9 cellular contexts compared by ENCODE assay signal in the genomic region with DNA sequence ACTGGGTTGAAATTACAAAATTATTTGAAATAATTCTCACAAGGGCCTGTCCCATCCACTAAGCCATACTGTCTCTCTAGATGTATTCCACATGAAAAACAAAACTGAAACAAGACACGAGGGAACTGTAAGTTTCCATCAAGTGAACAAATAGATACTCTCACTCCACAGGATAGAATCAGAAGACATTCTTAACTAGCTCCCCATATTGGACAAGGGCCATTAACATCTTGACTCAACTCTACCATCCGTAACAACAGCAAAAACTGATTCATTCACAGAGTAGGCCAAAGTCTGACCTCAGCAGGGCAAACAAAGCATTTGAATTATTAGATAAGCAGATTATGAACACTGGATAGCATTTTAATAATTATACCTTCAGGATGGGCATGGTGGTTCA. TPM values are rescaled to one million over a fixed set of nuclear protein-coding genes. Genes with fewer than 3 reads are reported as not detected.
DNase-seq lines count a peak whose midpoint lies in the region; ATAC-seq and TF ChIP-seq lines count a peak whose summit lies in the region.
"Had no signal": no experiment of that assay in that cellular context is flagged by ENCODE, and none has a peak within 500 bp of the region (broad histone marks: within the 10 kb centered on the region; RNA-seq: fewer than 3 reads in every experiment).

No MANE protein-coding gene starts in this region.

- H3K27ac ChIP-seq in CD8-positive, alpha-beta T cell (ENCODE audit: low read depth, low read length) = no peak overlapping the region
- peak overlapping the region; percentile 0; the same call in 1 of the 2 replicates for H3K27ac ChIP-seq in VCaP

- no peaks in the 10 kb centered on the region for H3K27me3 ChIP-seq in CD8-positive, alpha-beta T cell (ENCODE audit: insufficient read depth, low read length)
- H3K27me3 ChIP-seq: esophagus muscularis mucosa had no signal

- peaks cover 10% of the 10 kb centered on the region for H3K4me1 ChIP-seq in CD8-positive, alpha-beta T cell (ENCODE audit: insufficient read depth, low read length)

- CTCF ChIA-PET in CD8-positive, alpha-beta T cell (lab: Charles Lee) = interaction anchor here (0.8 kb wide), 1 partner anchor 270 kb away, joined by 3 read pairs; no protein-coding TSS in a partner anchor

- H3K27ac Mint-ChIP-seq in CD8-positive, alpha-beta T cell = peak overlapping the region; percentile 7

- POLR2A ChIA-PET in CD8-positive, alpha-beta T cell (lab: Charles Lee) = no interaction called here

- intact Hi-C loops in CD8-positive, alpha-beta T cell (cut with DNase I, micrococcal nuclease) = no loop called here

- TF ChIP-seq CTCF in CD8-positive, alpha-beta T cell (IDR thresholded peaks at IDR 0.05) = no peak
- TF ChIP-seq CTCF in VCaP (conservative IDR thresholded peaks at IDR 0.05) = no peak

- DNase-seq in CD8-positive, alpha-beta T cell = no peak
- DNase-seq in lung microvascular endothelial cell (ENCODE audit: low read depth in 2 of 2) (peak; percentile 43 to 86), NCI-H2107 treated with DMSO at 0.1 percent for 48 hours (lab: John Stamatoyannopoulos, UW; ENCODE audit: unreplicated experiment) (no peak), NCI-H2029 (lab: John Stamatoyannopoulos, UW) (no peak), DMS 273 (lab: John Stamatoyannopoulos, UW; ENCODE audit: unreplicated experiment) (no peak)
- DNase-seq in stimulated activated CD8-positive, alpha-beta memory T cell treated with anti-CD3 and anti-CD28 coated beads, Interleukin-4, amount 100 ng/mL, for 48 hours = no peak

- H3K4me1 Mint-ChIP-seq in CD8-positive, alpha-beta T cell (ENCODE audit: low read depth) = peaks cover 43% of the 10 kb centered on the region

- H3K36me3 Mint-ChIP-seq in CD8-positive, alpha-beta T cell = peaks cover 44% of the 10 kb centered on the region

- no peaks in the 10 kb centered on the region for H3K27me3 Mint-ChIP-seq in CD8-positive, alpha-beta T cell (ENCODE audit: low read depth)

- H3K36me3 ChIP-seq in CD8-positive, alpha-beta T cell (ENCODE audit: insufficient read depth, low read length) = no peaks in the 10 kb centered on the region

- H3K9me3 Mint-ChIP-seq in CD8-positive, alpha-beta T cell = no peaks in the 10 kb centered on the region

- H3K4me3 ChIP-seq in CD8-positive, alpha-beta T cell (ENCODE audit: low read depth, low read length) = no peak overlapping the region
- H3K4me3 ChIP-seq: esophagus muscularis mucosa had no signal

- H3K9me3 ChIP-seq in CD8-positive, alpha-beta T cell (ENCODE audit: low read length) = no peaks in the 10 kb centered on the region
- H3K9me3 ChIP-seq: esophagus muscularis mucosa had no signal

- no peak overlapping the region for H3K4me3 Mint-ChIP-seq in CD8-positive, alpha-beta T cell

- no peak for ATAC-seq in CD8-positive, alpha-beta T cell
- peak; percentile 57 for ATAC-seq in GM21515 (IDR thresholded peaks at IDR 0.05; ENCODE audit: unreplicated experiment)

RNA-seq across cellular contexts. Expression of a gene that starts 29.1 kb away (rescaled TPM):
- total RNA-seq in CD8-positive, alpha-beta T cell = 10 to 100 TPM; 53.7 to 63.6 TPM
- 41.0 and 41.1 TPM in 2 replicates for total RNA-seq in lung microvascular endothelial cell

Comparison
In these comparisons a context has a peak if more than half of its experiments do, and no peak if none do; other contexts are left out.
1. DNase-seq: peak in lung microvascular endothelial cell (2 of 2); none in CD8-positive, alpha-beta T cell (0 of 7), NCI-H2107 treated with DMSO at 0.1 percent for 48 hours (single experiment), stimulated activated CD8-positive, alpha-beta memory T cell treated with anti-CD3 and anti-CD28 coated beads, Interleukin-4, amount 100 ng/mL, for 48 hours (single experiment), NCI-H2029 (single experiment) and DMS 273 (single experiment).